Comparison of ENCODE assay signal across 30 cellular contexts in the genomic region with DNA sequence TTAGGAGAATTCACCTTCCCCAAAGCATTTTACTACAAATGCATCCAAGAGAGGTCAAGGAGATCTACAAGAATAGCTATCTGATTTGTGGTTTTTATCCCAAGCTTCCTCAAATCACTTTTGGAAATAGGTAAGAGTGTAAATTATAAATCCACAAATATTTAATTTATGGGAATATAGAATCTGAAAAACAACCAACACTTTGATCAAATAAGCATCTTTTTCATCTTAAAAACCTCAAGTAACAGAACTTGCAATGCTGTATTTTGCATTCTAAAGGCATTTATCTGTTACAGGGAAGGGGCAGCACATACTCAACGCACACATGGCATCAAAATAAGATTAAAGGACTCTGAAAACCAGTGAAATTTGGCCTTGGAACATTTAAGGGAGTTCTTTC. TPM values are rescaled to one million over a fixed set of nuclear protein-coding genes. Genes with fewer than 3 reads are reported as not detected.
DNase-seq lines count a peak whose midpoint lies in the region; FAIRE-seq and TF ChIP-seq lines count a peak whose summit lies in the region.
"Had no signal": no experiment of that assay in that cellular context is flagged by ENCODE, and none has a peak within 500 bp of the region (broad histone marks: within the 10 kb centered on the region; RNA-seq: fewer than 3 reads in every experiment).

No MANE protein-coding gene starts in this region.

- peaks cover 6% of the 10 kb centered on the region for H3K4me1 Mint-ChIP-seq in MCF 10A (ENCODE audit: insufficient read depth, unreplicated experiment)
- peaks cover 18% of the 10 kb centered on the region for H3K4me1 Mint-ChIP-seq in brain
- peaks cover 11% of the 10 kb centered on the region for H3K4me1 Mint-ChIP-seq in activated CD4-positive, alpha-beta T cell treated with anti-CD3 and anti-CD28 coated beads, Interleukin-2, amount 10 ng/mL, durations not matched to agents 7 days and 5 days

- no peak for TF ChIP-seq CTCF in breast epithelium (IDR thresholded peaks at IDR 0.05)
- no peak for TF ChIP-seq CTCF in MCF 10A (IDR thresholded peaks at IDR 0.05; ENCODE audit: unreplicated experiment)
- TF ChIP-seq CTCF in brain (conservative IDR thresholded peaks at IDR 0.05) = no peak
- TF ChIP-seq CTCF in GM20000 (IDR thresholded peaks at IDR 0.05; ENCODE audit: extremely low read depth, missing control alignments) = no peak

- H3K36me3 Mint-ChIP-seq in MCF 10A (ENCODE audit: insufficient read depth, unreplicated experiment) (no peaks in the 10 kb centered on the region), brain (no peaks in the 10 kb centered on the region)
- H3K36me3 Mint-ChIP-seq in activated CD4-positive, alpha-beta T cell treated with anti-CD3 and anti-CD28 coated beads, Interleukin-2, amount 10 ng/mL, durations not matched to agents 7 days and 5 days (ENCODE audit: low read depth) = no peaks in the 10 kb centered on the region
- H3K36me3 Mint-ChIP-seq: activated naive CD8-positive, alpha-beta T cell; CD4-positive, CD25-positive, alpha-beta regulatory T cell; stimulated activated effector memory CD8-positive, alpha-beta T cell treated with anti-CD3 and anti-CD28 coated beads, Interleukin-12 subunit alpha, Interleukin-12 subunit beta, amount 100 ng/mL, for 72 hours had no signal

- no peak for FAIRE-seq in GM19239 (lab: Jason Lieb, UNC)
- FAIRE-seq: astrocyte, GM12878, H54 had no signal

- no peak for TF ChIP-seq POLR2A in breast epithelium (IDR thresholded peaks at IDR 0.05)

- CTCF ChIA-PET in MCF 10A (lab: Yijun Ruan, JAX) = interaction anchor here (0.6 kb wide), 1 partner anchor 13 kb away, joined by 3 read pairs; no protein-coding TSS in a partner anchor
- CTCF ChIA-PET in activated CD4-positive, alpha-beta T cell treated with anti-CD3 and anti-CD28 coated beads, Interleukin-2, amount 10 ng/mL, durations not matched to agents 7 days and 5 days (lab: Charles Lee) = no interaction called here

- H3K4me1 ChIP-seq in breast epithelium (no peaks in the 10 kb centered on the region), muscle layer of duodenum (ENCODE audit: control insufficient read depth in 1 of 2, insufficient read depth in 2 of 2, low read length in 2 of 2) (peaks cover 0 to 7% of the 10 kb centered on the region in 2 donors)

- H3K9me3 ChIP-seq in breast epithelium (no peaks in the 10 kb centered on the region), muscle layer of duodenum (ENCODE audit: control insufficient read depth in 1 of 2, low read length in 2 of 2) (no peaks in the 10 kb centered on the region)
- H3K9me3 ChIP-seq: mucosa of descending colon had no signal

- intact Hi-C loops in breast epithelium (cut with DNase I; ENCODE audit: low total_unique reads) (no loop called here), MCF 10A (cut with micrococcal nuclease) (no loop called here)

- H3K27ac ChIP-seq in breast epithelium (no peak overlapping the region), muscle layer of duodenum (ENCODE audit: low read length) (no peak overlapping the region)
- H3K27ac ChIP-seq: 22Rv1 had no signal

- DNase-seq in breast epithelium (ENCODE audit: low spot score in 2 of 2) = no peak
- no peak for DNase-seq in MCF 10A (ENCODE audit: unreplicated experiment)
- no peak for DNase-seq in GM19239 (ENCODE audit: insufficient read length, low spot score)
- DNase-seq in NCI-H1436 (lab: John Stamatoyannopoulos, UW) = no peak
- DNase-seq in activated CD4-positive, alpha-beta T cell treated with anti-CD3 and anti-CD28 coated beads, Interleukin-2, amount 10 ng/mL, durations not matched to agents 7 days and 5 days = no peak
- no peak for DNase-seq in GM20000 (ENCODE audit: low spot score)
- DNase-seq: activated CD8-positive, alpha-beta T cell treated with anti-CD3 and anti-CD28 coated beads, Interleukin-2, amount 10 ng/mL, durations not matched to agents 7 days and 5 days; CD4-positive, CD25-positive, alpha-beta regulatory T cell; central memory CD4-positive, alpha-beta T cell; dermis blood vessel endothelial cell; DND-41; KBM-7; mucosa of descending colon; NCI-H1436 treated with DMSO at 0.1 percent for 48 hours; NCI-H446; NCI-H774; SK-N-SH; stimulated activated CD4-positive, alpha-beta T cell treated with anti-CD3 and anti-CD28 coated beads, Interleukin-4, amount 100 ng/mL, for 24 hours; T-helper 2 cell had no signal

- H3K36me3 ChIP-seq in breast epithelium = no peaks in the 10 kb centered on the region
- no peaks in the 10 kb centered on the region for H3K36me3 ChIP-seq in muscle layer of duodenum (ENCODE audit: control insufficient read depth in 1 of 2, insufficient read depth in 2 of 2, low read length in 2 of 2)

- H3K4me3 ChIP-seq in breast epithelium (peak overlapping the region in 2 of 3 donors; percentile 57 to 76), muscle layer of duodenum (ENCODE audit: low read depth in 1 of 2, low read length in 2 of 2) (peak overlapping the region; percentile 37 to 79)
- H3K4me3 ChIP-seq: GM12878, mucosa of descending colon had no signal

- no TSS peak for BruUV-seq in MCF 10A (replicated peaks; lab: Mats Ljungman, UMichigan)

- H3K9me3 Mint-ChIP-seq in MCF 10A (ENCODE audit: unreplicated experiment) (no peaks in the 10 kb centered on the region), brain (no peaks in the 10 kb centered on the region)
- no peaks in the 10 kb centered on the region for H3K9me3 Mint-ChIP-seq in activated CD4-positive, alpha-beta T cell treated with anti-CD3 and anti-CD28 coated beads, Interleukin-2, amount 10 ng/mL, durations not matched to agents 7 days and 5 days
- H3K9me3 Mint-ChIP-seq: nephron progenitor cell; stimulated activated effector memory CD8-positive, alpha-beta T cell treated with anti-CD3 and anti-CD28 coated beads, Interleukin-12 subunit alpha, Interleukin-12 subunit beta, amount 100 ng/mL, for 72 hours had no signal

- H3K27me3 Mint-ChIP-seq in MCF 10A (ENCODE audit: insufficient read depth, unreplicated experiment) (peaks cover 9% of the 10 kb centered on the region), brain (peaks cover 82% of the 10 kb centered on the region)
- peaks cover 76% of the 10 kb centered on the region for H3K27me3 Mint-ChIP-seq in activated CD4-positive, alpha-beta T cell treated with anti-CD3 and anti-CD28 coated beads, Interleukin-2, amount 10 ng/mL, durations not matched to agents 7 days and 5 days

- H3K27me3 ChIP-seq in breast epithelium (peaks cover 0 to 8% of the 10 kb centered on the region in 2 donors), muscle layer of duodenum (ENCODE audit: low read depth, low read length) (peaks cover 10% of the 10 kb centered on the region)

- H3K4me3 Mint-ChIP-seq in MCF 10A (ENCODE audit: unreplicated experiment) (no peak overlapping the region), brain (peak overlapping the region in 3 of 5 experiments; percentile 61 to 80 (median 79))
- H3K4me3 Mint-ChIP-seq in activated CD4-positive, alpha-beta T cell treated with anti-CD3 and anti-CD28 coated beads, Interleukin-2, amount 10 ng/mL, durations not matched to agents 7 days and 5 days = no peak overlapping the region
- H3K4me3 Mint-ChIP-seq: CD4-positive, CD25-positive, alpha-beta regulatory T cell; stimulated activated effector memory CD8-positive, alpha-beta T cell treated with anti-CD3 and anti-CD28 coated beads, Interleukin-12 subunit alpha, Interleukin-12 subunit beta, amount 100 ng/mL, for 72 hours had no signal

- POLR2A ChIA-PET in MCF 10A (lab: Yijun Ruan, JAX) = no interaction called here
- POLR2A ChIA-PET in activated CD4-positive, alpha-beta T cell treated with anti-CD3 and anti-CD28 coated beads, Interleukin-2, amount 10 ng/mL, durations not matched to agents 7 days and 5 days (lab: Charles Lee) = no interaction called here

- H3K27ac Mint-ChIP-seq in MCF 10A (ENCODE audit: low read depth, unreplicated experiment) (no peak overlapping the region), brain (no peak overlapping the region)
- H3K27ac Mint-ChIP-seq in activated CD4-positive, alpha-beta T cell treated with anti-CD3 and anti-CD28 coated beads, Interleukin-2, amount 10 ng/mL, durations not matched to agents 7 days and 5 days = no peak overlapping the region
- H3K27ac Mint-ChIP-seq: activated CD8-positive, alpha-beta T cell treated with anti-CD3 and anti-CD28 coated beads, Interleukin-2, amount 10 ng/mL, durations not matched to agents 7 days and 5 days; activated naive CD8-positive, alpha-beta T cell; CD4-positive, CD25-positive, alpha-beta regulatory T cell; nephron progenitor cell; stimulated activated effector memory CD8-positive, alpha-beta T cell treated with anti-CD3 and anti-CD28 coated beads, Interleukin-12 subunit alpha, Interleukin-12 subunit beta, amount 100 ng/mL, for 72 hours had no signal

RNA-seq across cellular contexts. Expression of a gene that starts 1.9 kb away (rescaled TPM):
- total RNA-seq in breast epithelium (1 to 10 TPM; 3.4 to 8.8 (median 4.5) TPM), MCF 10A (2022) (0.33 TPM in 1 of 2 replicates, not detected in the other)
- polyA plus RNA-seq in brain (ENCODE audit: insufficient read depth, low read depth, low replicate concordance) = 2.4 TPM
- not detected for total RNA-seq in activated CD4-positive, alpha-beta T cell treated with anti-CD3 and anti-CD28 coated beads, Interleukin-2, amount 10 ng/mL, durations not matched to agents 7 days and 5 days
- total RNA-seq: activated CD8-positive, alpha-beta T cell treated with anti-CD3 and anti-CD28 coated beads, Interleukin-2, amount 10 ng/mL, durations not matched to agents 7 days and 5 days; CD4-positive, CD25-positive, alpha-beta regulatory T cell; dermis blood vessel endothelial cell; fibroblast of lung; GM12878; lung microvascular endothelial cell had no signal
- polyA plus RNA-seq: CD4-positive, CD25-positive, alpha-beta regulatory T cell; GM12878 had no signal

Comparison
In these comparisons a context has a peak if more than half of its experiments do, and no peak if none do; other contexts are left out.
1. H3K4me3 Mint-ChIP-seq: peak in brain (3 of 5); none in MCF 10A (single experiment) and activated CD4-positive, alpha-beta T cell treated with anti-CD3 and anti-CD28 coated beads, Interleukin-2, amount 10 ng/mL, durations not matched to agents 7 days and 5 days (single experiment).